ENCODE assay signal across 10 cellular contexts in genomic region chr17:66717680-66718079, GRCh38.
DNase-seq lines count a peak whose midpoint lies in the region; ATAC-seq, FAIRE-seq and TF ChIP-seq lines count a peak whose summit lies in the region.
"Had no signal": no experiment of that assay in that cellular context is flagged by ENCODE, and none has a peak within 500 bp of the region (broad histone marks: within the 10 kb centered on the region; RNA-seq: fewer than 3 reads in every experiment).

No MANE protein-coding gene starts in this region.

- H3K4me3 ChIP-seq in GM06990 (replicated peaks; ENCODE audit: low read depth, low read length) (no peak overlapping the region), H1 (ENCODE audit: extremely low read depth in 1 of 4, insufficient read depth in 2 of 4, low read depth in 3 of 4, low read length in 4 of 4) (no peak overlapping the region), MG63 (no peak overlapping the region)

- H3K14ac ChIP-seq in H1 (ENCODE audit: insufficient read length) = no peak overlapping the region

- no peaks in the 10 kb centered on the region for H3K27me3 ChIP-seq in GM06990 (replicated peaks; ENCODE audit: control insufficient read depth, insufficient read depth, low read length)
- H3K27me3 ChIP-seq in H1 (replicated peaks in 1 of 4; ENCODE audit: control insufficient read depth in 3 of 4, extremely low read depth in 1 of 4, insufficient read depth in 3 of 4, low read length in 3 of 4) = no peaks in the 10 kb centered on the region
- no peaks in the 10 kb centered on the region for H3K27me3 ChIP-seq in MG63

- no peak overlapping the region for H3K56ac ChIP-seq in H1 (replicated peaks; ENCODE audit: insufficient read length, low read depth, low read length)

- H3K27ac ChIP-seq in H1 (ENCODE audit: low read depth, low read length) = no peak overlapping the region

- TF ChIP-seq CTCF in GM06990 (IDR thresholded peaks at IDR 0.05; ENCODE audit: insufficient read depth, low read length, poor library complexity, severe bottlenecking) (no peak), H1 (IDR thresholded peaks at IDR 0.05; ENCODE audit: control extremely low read depth in 1 of 3, insufficient read depth in 1 of 3, low read depth in 1 of 3, low read length in 3 of 3) (no peak)

- H2BK120ac ChIP-seq in H1 (replicated peaks; ENCODE audit: low read depth, low read length) = no peak overlapping the region

- TF ChIP-seq POLR2A in H1 (IDR thresholded peaks at IDR 0.05; ENCODE audit: control extremely low read depth in 1 of 2, low read depth in 2 of 2, low read length in 2 of 2) = no peak

- H2BK20ac ChIP-seq in H1 (ENCODE audit: low read length) = 0 out of 2 replicates have a peak overlapping the region, but pooled peaks have one; percentile 25

- no peak overlapping the region for H4K91ac ChIP-seq in H1 (replicated peaks; ENCODE audit: insufficient read length, low read length)

- H4K8ac ChIP-seq in H1 (ENCODE audit: extremely low read depth, insufficient read depth, low read length) = no peak overlapping the region

- H3K23me2 ChIP-seq in H1 (ENCODE audit: low read depth, low read length) = no peaks in the 10 kb centered on the region

- H3K9ac ChIP-seq in H1 (replicated peaks in 1 of 4; ENCODE audit: extremely low read depth in 1 of 4, low read depth in 3 of 4, low read length in 3 of 4) = no peak overlapping the region

- ATAC-seq in GM19468 (IDR thresholded peaks at IDR 0.05; ENCODE audit: extremely low read depth, unreplicated experiment) (peak; percentile 29), HG03432 (IDR thresholded peaks at IDR 0.05; ENCODE audit: unreplicated experiment) (peak; percentile 72)
- ATAC-seq: activated naive CD8-positive, alpha-beta T cell treated with anti-CD3 and anti-CD28 coated beads, Interleukin-2, amount 50 U/mL, for 24 hours; Panc1 had no signal

- H3K4me2 ChIP-seq in H1 (ENCODE audit: insufficient read depth in 1 of 2, low read depth in 2 of 2, low read length in 2 of 2) = no peak overlapping the region

- no peak overlapping the region for H4K5ac ChIP-seq in H1 (ENCODE audit: insufficient read length, low read depth, low read length)

- no peak overlapping the region for H3K4ac ChIP-seq in H1 (replicated peaks; ENCODE audit: insufficient read length, low read depth, low read length)

- TF ChIP-seq EP300 in H1 (IDR thresholded peaks at IDR 0.05; ENCODE audit: borderline replicate concordance in 1 of 2, low read depth in 2 of 2, low read length in 2 of 2) = no peak

- no peak overlapping the region for H3K23ac ChIP-seq in H1 (ENCODE audit: insufficient read length)

- no peaks in the 10 kb centered on the region for H3K36me3 ChIP-seq in GM06990 (ENCODE audit: control insufficient read depth, insufficient read depth, low read length)
- H3K36me3 ChIP-seq in H1 (ENCODE audit: control insufficient read depth in 2 of 4, insufficient read depth in 4 of 4, low read length in 3 of 4) = no peaks in the 10 kb centered on the region
- H3K36me3 ChIP-seq in MG63 = 0 out of 2 replicates have a peak, but pooled peaks cover 3% of the 10 kb centered on the region

- H2AFZ ChIP-seq in H1 (ENCODE audit: low read length) = no peak overlapping the region

- 0 out of 2 replicates have a peak overlapping the region, but pooled peaks have one; percentile 78 for H2AK5ac ChIP-seq in H1 (ENCODE audit: low read depth, low read length)

- 0 out of 2 replicates have a peak overlapping the region, but pooled peaks have one; percentile 63 for H3K18ac ChIP-seq in H1 (ENCODE audit: extremely low read depth, low read length)

- no peak overlapping the region for H2BK15ac ChIP-seq in H1 (ENCODE audit: low read length)

- H3K79me1 ChIP-seq in H1 (ENCODE audit: low read depth, low read length) = no peaks in the 10 kb centered on the region

- peak; percentile 67 for DNase-seq in GM06990 (ENCODE audit: extremely low read depth, insufficient read length)
- DNase-seq in H1 (ENCODE audit: low read depth in 1 of 2, low spot score in 2 of 2) = no peak
- DNase-seq in activated T-cell treated with anti-CD3 and anti-CD28 coated beads for 4 hours = no peak
- no peak for DNase-seq in NCI-H1105 (lab: John Stamatoyannopoulos, UW)
- DNase-seq in GM19240 (ENCODE audit: insufficient read length, low spot score) = no peak
- no peak for DNase-seq in MG63
- DNase-seq: activated naive CD8-positive, alpha-beta T cell treated with anti-CD3 and anti-CD28 coated beads, Interleukin-2, amount 50 U/mL, for 24 hours had no signal

- no peak for FAIRE-seq in H1 (lab: Jason Lieb, UNC)

- peaks cover 9 to 29% (median 13%) of the 10 kb centered on the region in 4 experiments for H3K4me1 ChIP-seq in H1 (replicated peaks in 1 of 4; ENCODE audit: control insufficient read depth in 3 of 4, insufficient read depth in 4 of 4, low read length in 3 of 4)

- no peak for TF ChIP-seq RAD21 in H1 (IDR thresholded peaks at IDR 0.05 in 1 of 2, conservative IDR thresholded peaks at IDR 0.05 in 1 of 2; ENCODE audit: low read depth in 2 of 2, low read length in 2 of 2)

- CTCF ChIA-PET in H1 (lab: Charles Lee; ENCODE audit: partially characterized antibody) = interaction anchor here (1.0 to 3.5 kb wide), 12 partner anchors 8 to 517 kb away, joined by 3 to 16 read pairs (median 4); no protein-coding TSS in a partner anchor

- 87% methylated on average over 8 of the region's 8 CpGs; no CpG with 5 or more reads in 1 of the 2 experiments for WGBS in H1 (ENCODE audit: extremely low coverage in 1 of 2, insufficient coverage in 1 of 2, insufficient read length in 1 of 2, insufficient replicate concordance in 2 of 2, low coverage in 1 of 2, low lambda C conversion rate in 2 of 2, missing lambda C conversion rate in 1 of 2), 2 experiments

- no peak overlapping the region for H2BK5ac ChIP-seq in H1 (ENCODE audit: low read depth, low read length)

- POLR2A ChIA-PET in H1 (lab: Charles Lee; ENCODE audit: partially characterized antibody) = interaction anchor here (0.6 kb wide), 1 partner anchor 107 kb away, joined by 3 read pairs; no protein-coding TSS in a partner anchor

- H3K9me3 ChIP-seq in H1 (ENCODE audit: insufficient read depth in 2 of 2, low read depth in 1 of 2, low read length in 1 of 2) (no peaks in the 10 kb centered on the region), MG63 (no peaks in the 10 kb centered on the region)

- H4K20me1 ChIP-seq in H1 (replicated peaks in 1 of 2; ENCODE audit: control insufficient read depth in 1 of 2, insufficient read depth in 2 of 2, low read length in 2 of 2) = peaks cover 0 to 1% of the 10 kb centered on the region in 2 experiments

- no peaks in the 10 kb centered on the region for H3K79me2 ChIP-seq in H1 (ENCODE audit: control insufficient read depth in 1 of 2, insufficient read depth in 2 of 2, low read length in 2 of 2)

- 0 out of 2 replicates have a peak overlapping the region, but pooled peaks have one; percentile 10 for H2BK12ac ChIP-seq in H1 (ENCODE audit: low read depth, low read length)

TF ChIP-seq in H1, 55 proteins besides CTCF, POLR2A, EP300 and RAD21:
- TF ChIP-seq ATF3 (IDR thresholded peaks at IDR 0.05; ENCODE audit: insufficient read depth, low read depth, low read length) = no peak
- TF ChIP-seq, protein P1, sequence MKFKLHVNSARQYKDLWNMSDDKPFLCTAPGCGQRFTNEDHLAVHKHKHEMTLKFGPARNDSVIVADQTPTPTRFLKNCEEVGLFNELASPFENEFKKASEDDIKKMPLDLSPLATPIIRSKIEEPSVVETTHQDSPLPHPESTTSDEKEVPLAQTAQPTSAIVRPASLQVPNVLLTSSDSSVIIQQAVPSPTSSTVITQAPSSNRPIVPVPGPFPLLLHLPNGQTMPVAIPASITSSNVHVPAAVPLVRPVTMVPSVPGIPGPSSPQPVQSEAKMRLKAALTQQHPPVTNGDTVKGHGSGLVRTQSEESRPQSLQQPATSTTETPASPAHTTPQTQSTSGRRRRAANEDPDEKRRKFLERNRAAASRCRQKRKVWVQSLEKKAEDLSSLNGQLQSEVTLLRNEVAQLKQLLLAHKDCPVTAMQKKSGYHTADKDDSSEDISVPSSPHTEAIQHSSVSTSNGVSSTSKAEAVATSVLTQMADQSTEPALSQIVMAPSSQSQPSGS (IDR thresholded peaks at IDR 0.05; ENCODE audit: low read length) = no peak
- TF ChIP-seq KDM1A (IDR thresholded peaks at IDR 0.05; ENCODE audit: borderline replicate concordance, low read length) = no peak
- TF ChIP-seq JUND (IDR thresholded peaks at IDR 0.05; ENCODE audit: low read length) = peak; percentile 25; the same call in 1 of the 2 replicates
- no peak for TF ChIP-seq TAF1 (IDR thresholded peaks at IDR 0.05; ENCODE audit: low read depth, low read length)
